ENCODE assay signal across 1 cellular context in genomic region chr10:13439313-13439712, GRCh38.
TF ChIP-seq lines count a peak whose summit lies in the region.

No MANE protein-coding gene starts in this region.

TF ChIP-seq in GM23338, 12 proteins besides CTCF, POLR2A, EP300 and RAD21 (continued from another document):
- TF ChIP-seq ZNF462 (CRISPR knock-in tag; IDR thresholded peaks at IDR 0.05) (no peak), REST (IDR thresholded peaks at IDR 0.05; ENCODE audit: unreplicated experiment) (no peak), NANOG (IDR thresholded peaks at IDR 0.05; ENCODE audit: borderline replicate concordance) (no peak), ZNF114 (CRISPR knock-in tag; IDR thresholded peaks at IDR 0.05) (no peak), JUNB (IDR thresholded peaks at IDR 0.05; ENCODE audit: unreplicated experiment) (no peak), POLR2AphosphoS5 (IDR thresholded peaks at IDR 0.05; ENCODE audit: low read depth) (no peak), EZH2 (IDR thresholded peaks at IDR 0.05; ENCODE audit: low read depth, unreplicated experiment) (no peak), ZNF331 (CRISPR knock-in tag; IDR thresholded peaks at IDR 0.05; ENCODE audit: low read depth) (no peak), CREB1 (CRISPR knock-in tag; IDR thresholded peaks at IDR 0.05; ENCODE audit: low read depth) (no peak), STAT1 (IDR thresholded peaks at IDR 0.05; ENCODE audit: unreplicated experiment) (no peak)
